ENCODE assay signal across 1 cellular context in the genomic region with DNA sequence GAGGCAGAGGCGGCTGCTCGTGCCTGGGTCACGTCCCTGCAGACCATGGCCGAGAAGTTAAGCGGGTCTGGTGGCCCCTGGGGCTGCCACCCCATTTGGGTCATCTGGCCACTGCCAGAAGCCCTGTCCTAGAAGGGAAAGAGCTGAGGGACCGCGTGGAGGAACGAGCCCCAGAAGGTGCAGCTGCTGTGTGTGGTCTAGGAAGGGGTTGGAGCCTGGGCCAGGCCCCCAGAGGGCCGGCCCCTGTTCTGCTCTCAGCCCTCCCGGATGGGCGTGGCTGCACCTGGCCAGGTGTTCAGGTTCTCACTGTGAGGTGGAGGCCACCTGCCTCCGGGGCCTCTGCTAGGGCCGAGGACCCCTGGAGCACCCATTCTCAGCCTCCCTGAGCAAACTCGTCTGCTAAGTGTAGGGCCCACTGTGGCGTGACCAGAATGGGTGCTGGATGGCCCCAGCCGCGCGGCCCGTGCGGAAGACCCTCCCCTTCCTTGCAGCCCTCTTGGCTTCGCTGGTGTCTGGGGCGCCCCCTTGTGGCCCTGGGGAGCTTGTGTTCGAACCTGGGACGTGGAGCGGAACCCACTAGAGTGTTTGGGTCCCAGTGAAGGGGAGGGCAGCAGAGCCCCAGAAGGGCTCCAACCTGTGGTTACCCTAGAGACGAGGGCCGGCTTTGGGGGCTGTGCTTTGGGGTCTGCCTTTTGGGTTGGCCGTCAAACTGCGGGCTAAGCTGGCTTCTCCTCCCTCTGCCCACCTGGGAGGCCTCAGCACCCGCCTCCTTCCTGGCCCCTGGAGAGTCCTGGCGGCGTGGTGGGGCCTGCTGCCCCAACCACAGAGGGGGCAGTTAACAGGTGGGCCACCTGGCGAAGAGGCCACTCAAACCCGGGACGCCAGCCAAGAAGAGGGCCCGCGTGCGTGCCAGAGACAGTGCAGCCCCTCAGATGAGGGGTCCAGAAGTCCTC.
TF ChIP-seq lines count a peak whose summit lies in the region.

No MANE protein-coding gene starts in this region.

TF ChIP-seq in K562, 482 proteins besides CTCF, POLR2A, EP300 and RAD21 (continued from another document and continues in another):
- TF ChIP-seq ZBTB7A (IDR thresholded peaks at IDR 0.05; ENCODE audit: borderline replicate concordance, control insufficient read depth, low read depth, low read length) = peak; percentile 97
- TF ChIP-seq SMARCC2 (IDR thresholded peaks at IDR 0.05; ENCODE audit: low read depth) = no peak
- no peak for TF ChIP-seq NCOA6 (IDR thresholded peaks at IDR 0.05)
- no peak for TF ChIP-seq SNAPC5 (CRISPR knock-in tag; IDR thresholded peaks at IDR 0.05)
- TF ChIP-seq, protein P1, sequence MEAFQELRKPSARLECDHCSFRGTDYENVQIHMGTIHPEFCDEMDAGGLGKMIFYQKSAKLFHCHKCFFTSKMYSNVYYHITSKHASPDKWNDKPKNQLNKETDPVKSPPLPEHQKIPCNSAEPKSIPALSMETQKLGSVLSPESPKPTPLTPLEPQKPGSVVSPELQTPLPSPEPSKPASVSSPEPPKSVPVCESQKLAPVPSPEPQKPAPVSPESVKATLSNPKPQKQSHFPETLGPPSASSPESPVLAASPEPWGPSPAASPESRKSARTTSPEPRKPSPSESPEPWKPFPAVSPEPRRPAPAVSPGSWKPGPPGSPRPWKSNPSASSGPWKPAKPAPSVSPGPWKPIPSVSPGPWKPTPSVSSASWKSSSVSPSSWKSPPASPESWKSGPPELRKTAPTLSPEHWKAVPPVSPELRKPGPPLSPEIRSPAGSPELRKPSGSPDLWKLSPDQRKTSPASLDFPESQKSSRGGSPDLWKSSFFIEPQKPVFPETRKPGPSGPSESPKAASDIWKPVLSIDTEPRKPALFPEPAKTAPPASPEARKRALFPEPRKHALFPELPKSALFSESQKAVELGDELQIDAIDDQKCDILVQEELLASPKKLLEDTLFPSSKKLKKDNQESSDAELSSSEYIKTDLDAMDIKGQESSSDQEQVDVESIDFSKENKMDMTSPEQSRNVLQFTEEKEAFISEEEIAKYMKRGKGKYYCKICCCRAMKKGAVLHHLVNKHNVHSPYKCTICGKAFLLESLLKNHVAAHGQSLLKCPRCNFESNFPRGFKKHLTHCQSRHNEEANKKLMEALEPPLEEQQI (IDR thresholded peaks at IDR 0.05) = no peak
- TF ChIP-seq MAZ (CRISPR knock-in tag; conservative IDR thresholded peaks at IDR 0.05 in 1 of 2, IDR thresholded peaks at IDR 0.05 in 1 of 2) = 0 out of 4 replicates have a peak, but pooled peaks of 1 of the 2 experiments have one; percentile 38
- no peak for TF ChIP-seq ZNF431 (CRISPR knock-in tag; IDR thresholded peaks at IDR 0.05)
- TF ChIP-seq MYNN (IDR thresholded peaks at IDR 0.05) = no peak
- no peak for TF ChIP-seq MYNN (CRISPR knock-in tag; IDR thresholded peaks at IDR 0.05)
- TF ChIP-seq, protein P2, sequence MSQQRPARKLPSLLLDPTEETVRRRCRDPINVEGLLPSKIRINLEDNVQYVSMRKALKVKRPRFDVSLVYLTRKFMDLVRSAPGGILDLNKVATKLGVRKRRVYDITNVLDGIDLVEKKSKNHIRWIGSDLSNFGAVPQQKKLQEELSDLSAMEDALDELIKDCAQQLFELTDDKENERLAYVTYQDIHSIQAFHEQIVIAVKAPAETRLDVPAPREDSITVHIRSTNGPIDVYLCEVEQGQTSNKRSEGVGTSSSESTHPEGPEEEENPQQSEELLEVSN (IDR thresholded peaks at IDR 0.05; ENCODE audit: borderline replicate concordance in 1 of 2, extremely low read depth in 1 of 2, insufficient read depth in 1 of 2, insufficient read length in 1 of 2, low read depth in 1 of 2, low read length in 1 of 2, poor library complexity in 1 of 2, severe bottlenecking in 1 of 2) = peak in 1 of 2 experiments; percentile 4
- TF ChIP-seq, protein P3, sequence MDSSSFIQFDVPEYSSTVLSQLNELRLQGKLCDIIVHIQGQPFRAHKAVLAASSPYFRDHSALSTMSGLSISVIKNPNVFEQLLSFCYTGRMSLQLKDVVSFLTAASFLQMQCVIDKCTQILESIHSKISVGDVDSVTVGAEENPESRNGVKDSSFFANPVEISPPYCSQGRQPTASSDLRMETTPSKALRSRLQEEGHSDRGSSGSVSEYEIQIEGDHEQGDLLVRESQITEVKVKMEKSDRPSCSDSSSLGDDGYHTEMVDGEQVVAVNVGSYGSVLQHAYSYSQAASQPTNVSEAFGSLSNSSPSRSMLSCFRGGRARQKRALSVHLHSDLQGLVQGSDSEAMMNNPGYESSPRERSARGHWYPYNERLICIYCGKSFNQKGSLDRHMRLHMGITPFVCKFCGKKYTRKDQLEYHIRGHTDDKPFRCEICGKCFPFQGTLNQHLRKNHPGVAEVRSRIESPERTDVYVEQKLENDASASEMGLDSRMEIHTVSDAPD (CRISPR knock-in tag; IDR thresholded peaks at IDR 0.05) = no peak
- TF ChIP-seq POLR2AphosphoS2 (IDR thresholded peaks at IDR 0.05; ENCODE audit: low read length) = no peak
- no peak for TF ChIP-seq PHF20 (IDR thresholded peaks at IDR 0.05; ENCODE audit: partially characterized antibody)
- no peak for TF ChIP-seq E2F4 (CRISPR knock-in tag; IDR thresholded peaks at IDR 0.05; ENCODE audit: low read depth)
- TF ChIP-seq ZNF311 (CRISPR knock-in tag; IDR thresholded peaks at IDR 0.05) = no peak
- TF ChIP-seq CREB5 (CRISPR knock-in tag; IDR thresholded peaks at IDR 0.05) = no peak
- TF ChIP-seq ZZZ3 (IDR thresholded peaks at IDR 0.05) = no peak
- no peak for TF ChIP-seq ATF1 (CRISPR knock-in tag; IDR thresholded peaks at IDR 0.05)
- TF ChIP-seq ATF1 (tag; IDR thresholded peaks at IDR 0.05) = 0 out of 2 replicates have a peak, but pooled peaks have one; percentile 36
- no peak for TF ChIP-seq PPARD (CRISPR knock-in tag; IDR thresholded peaks at IDR 0.05)
- TF ChIP-seq ZNF239 (CRISPR knock-in tag; IDR thresholded peaks at IDR 0.05) = no peak
- TF ChIP-seq MTF1 (CRISPR knock-in tag; IDR thresholded peaks at IDR 0.05; ENCODE audit: borderline replicate concordance) = no peak
- TF ChIP-seq JUND (IDR thresholded peaks at IDR 0.05; ENCODE audit: borderline replicate concordance, low read depth, low read length) = peak; percentile 29; the same call in 1 of the 2 replicates
- no peak for TF ChIP-seq JUND (tag; IDR thresholded peaks at IDR 0.05; ENCODE audit: borderline replicate concordance, low read depth, low read length)
- peak in 1 of 2 experiments; percentile 66; a peak in 2 of 4 replicates for TF ChIP-seq SIN3A (IDR thresholded peaks at IDR 0.05; ENCODE audit: borderline replicate concordance in 2 of 2, control insufficient read depth in 1 of 2, low read depth in 2 of 2, low read length in 2 of 2)
- TF ChIP-seq TFAP4 (CRISPR knock-in tag; IDR thresholded peaks at IDR 0.05; ENCODE audit: borderline replicate concordance) = peak; percentile 56
- TF ChIP-seq, protein P4, sequence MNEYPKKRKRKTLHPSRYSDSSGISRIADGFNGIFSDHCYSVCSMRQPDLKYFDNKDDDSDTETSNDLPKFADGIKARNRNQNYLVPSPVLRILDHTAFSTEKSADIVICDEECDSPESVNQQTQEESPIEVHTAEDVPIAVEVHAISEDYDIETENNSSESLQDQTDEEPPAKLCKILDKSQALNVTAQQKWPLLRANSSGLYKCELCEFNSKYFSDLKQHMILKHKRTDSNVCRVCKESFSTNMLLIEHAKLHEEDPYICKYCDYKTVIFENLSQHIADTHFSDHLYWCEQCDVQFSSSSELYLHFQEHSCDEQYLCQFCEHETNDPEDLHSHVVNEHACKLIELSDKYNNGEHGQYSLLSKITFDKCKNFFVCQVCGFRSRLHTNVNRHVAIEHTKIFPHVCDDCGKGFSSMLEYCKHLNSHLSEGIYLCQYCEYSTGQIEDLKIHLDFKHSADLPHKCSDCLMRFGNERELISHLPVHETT (CRISPR knock-in tag; conservative IDR thresholded peaks at IDR 0.05 in 1 of 2, IDR thresholded peaks at IDR 0.05 in 1 of 2) = no peak
- TF ChIP-seq CHD2 (IDR thresholded peaks at IDR 0.05; ENCODE audit: low read depth, low read length) = no peak
- peak; percentile 38 for TF ChIP-seq SAP30 (IDR thresholded peaks at IDR 0.05; ENCODE audit: borderline replicate concordance, insufficient read depth, low read depth, low read length, poor library complexity, severe bottlenecking)
- no peak for TF ChIP-seq ZNF785 (CRISPR knock-in tag; IDR thresholded peaks at IDR 0.05)
- TF ChIP-seq, protein P5, sequence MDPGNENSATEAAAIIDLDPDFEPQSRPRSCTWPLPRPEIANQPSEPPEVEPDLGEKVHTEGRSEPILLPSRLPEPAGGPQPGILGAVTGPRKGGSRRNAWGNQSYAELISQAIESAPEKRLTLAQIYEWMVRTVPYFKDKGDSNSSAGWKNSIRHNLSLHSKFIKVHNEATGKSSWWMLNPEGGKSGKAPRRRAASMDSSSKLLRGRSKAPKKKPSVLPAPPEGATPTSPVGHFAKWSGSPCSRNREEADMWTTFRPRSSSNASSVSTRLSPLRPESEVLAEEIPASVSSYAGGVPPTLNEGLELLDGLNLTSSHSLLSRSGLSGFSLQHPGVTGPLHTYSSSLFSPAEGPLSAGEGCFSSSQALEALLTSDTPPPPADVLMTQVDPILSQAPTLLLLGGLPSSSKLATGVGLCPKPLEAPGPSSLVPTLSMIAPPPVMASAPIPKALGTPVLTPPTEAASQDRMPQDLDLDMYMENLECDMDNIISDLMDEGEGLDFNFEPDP (CRISPR knock-in tag; IDR thresholded peaks at IDR 0.05) = no peak
- TF ChIP-seq BRF1 (IDR thresholded peaks at IDR 0.05; ENCODE audit: borderline replicate concordance, extremely low read depth, insufficient read length) = no peak
- TF ChIP-seq ZNF124 (CRISPR knock-in tag; IDR thresholded peaks at IDR 0.05) = no peak
- TF ChIP-seq NONO (IDR thresholded peaks at IDR 0.05; ENCODE audit: low read depth in 2 of 2, low read length in 1 of 2) = no peak
- TF ChIP-seq ZNF740 (CRISPR knock-in tag; IDR thresholded peaks at IDR 0.05) = no peak; the same call in 1 of the 2 replicates
- TF ChIP-seq ZNF740 (tag; IDR thresholded peaks at IDR 0.05) = no peak
- TF ChIP-seq, protein P6, sequence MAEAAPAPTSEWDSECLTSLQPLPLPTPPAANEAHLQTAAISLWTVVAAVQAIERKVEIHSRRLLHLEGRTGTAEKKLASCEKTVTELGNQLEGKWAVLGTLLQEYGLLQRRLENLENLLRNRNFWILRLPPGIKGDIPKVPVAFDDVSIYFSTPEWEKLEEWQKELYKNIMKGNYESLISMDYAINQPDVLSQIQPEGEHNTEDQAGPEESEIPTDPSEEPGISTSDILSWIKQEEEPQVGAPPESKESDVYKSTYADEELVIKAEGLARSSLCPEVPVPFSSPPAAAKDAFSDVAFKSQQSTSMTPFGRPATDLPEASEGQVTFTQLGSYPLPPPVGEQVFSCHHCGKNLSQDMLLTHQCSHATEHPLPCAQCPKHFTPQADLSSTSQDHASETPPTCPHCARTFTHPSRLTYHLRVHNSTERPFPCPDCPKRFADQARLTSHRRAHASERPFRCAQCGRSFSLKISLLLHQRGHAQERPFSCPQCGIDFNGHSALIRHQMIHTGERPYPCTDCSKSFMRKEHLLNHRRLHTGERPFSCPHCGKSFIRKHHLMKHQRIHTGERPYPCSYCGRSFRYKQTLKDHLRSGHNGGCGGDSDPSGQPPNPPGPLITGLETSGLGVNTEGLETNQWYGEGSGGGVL (CRISPR knock-in tag; IDR thresholded peaks at IDR 0.05) = no peak
- no peak for TF ChIP-seq MLX (CRISPR knock-in tag; conservative IDR thresholded peaks at IDR 0.05)
- no peak for TF ChIP-seq ELF4 (CRISPR knock-in tag; IDR thresholded peaks at IDR 0.05)
- TF ChIP-seq, protein P7, sequence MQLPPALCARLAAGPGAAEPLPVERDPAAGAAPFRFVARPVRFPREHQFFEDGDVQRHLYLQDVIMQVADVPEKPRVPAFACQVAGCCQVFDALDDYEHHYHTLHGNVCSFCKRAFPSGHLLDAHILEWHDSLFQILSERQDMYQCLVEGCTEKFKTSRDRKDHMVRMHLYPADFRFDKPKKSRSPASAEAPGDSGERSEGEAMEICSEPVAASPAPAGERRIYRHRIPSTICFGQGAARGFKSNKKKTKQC (CRISPR knock-in tag; IDR thresholded peaks at IDR 0.05) = no peak
- TF ChIP-seq TBP (optimal IDR thresholded peaks at IDR 0.05; ENCODE audit: low read depth, low read length) = peak; percentile 34
- no peak for TF ChIP-seq SMARCA4 (IDR thresholded peaks at IDR 0.05)
